Comparison of ENCODE assay signal across 8 cellular contexts in the genomic region with DNA sequence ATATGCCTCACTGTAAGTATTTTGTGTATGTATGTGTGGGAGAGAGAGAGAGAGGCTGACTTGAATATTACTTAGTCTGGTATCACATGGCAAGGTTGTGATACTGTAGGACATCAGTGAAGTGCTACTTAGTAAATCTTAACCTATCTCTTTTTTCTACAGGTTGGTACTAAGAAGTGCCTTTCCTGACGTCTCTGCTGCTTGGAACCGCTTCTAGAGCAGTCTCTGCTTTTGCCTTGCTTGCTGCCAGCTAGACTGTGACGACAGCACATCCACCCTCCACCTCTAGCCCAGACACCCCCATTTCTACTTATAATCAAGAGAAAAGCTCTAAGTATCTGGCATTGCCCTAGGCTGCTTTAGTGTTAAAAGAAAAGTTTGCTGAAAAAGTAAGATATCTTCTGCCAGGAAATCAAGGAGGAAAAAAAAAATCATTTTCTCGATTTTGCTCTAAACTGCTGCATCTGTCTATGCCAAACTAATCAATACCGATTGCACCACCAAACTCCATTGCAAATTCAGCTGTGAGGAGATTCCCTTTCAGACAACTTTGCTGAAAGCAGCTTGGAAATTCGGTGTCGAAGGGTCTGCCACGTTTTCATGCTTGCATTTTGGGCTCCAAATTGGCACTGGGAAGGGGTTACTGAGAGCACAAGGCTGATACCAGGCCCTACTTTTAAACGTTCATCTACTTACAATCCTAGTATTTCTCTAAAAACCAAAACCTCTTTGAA. TPM values are rescaled to one million over a fixed set of nuclear protein-coding genes. Genes with fewer than 3 reads are reported as not detected.
DNase-seq lines count a peak whose midpoint lies in the region; ATAC-seq and TF ChIP-seq lines count a peak whose summit lies in the region.

No MANE protein-coding gene starts in this region.

- peaks cover 88% of the 10 kb centered on the region for H3K4me1 Mint-ChIP-seq in activated naive CD8-positive, alpha-beta T cell (ENCODE audit: low read depth)

- no peaks in the 10 kb centered on the region for H3K9me3 Mint-ChIP-seq in activated naive CD8-positive, alpha-beta T cell (ENCODE audit: low read depth)

- no peaks in the 10 kb centered on the region for H3K36me3 ChIP-seq in thyroid gland

- intact Hi-C loops in thyroid gland (cut with DNase I) = no loop called here

- H3K4me1 ChIP-seq in thyroid gland = peaks cover 40 to 59% of the 10 kb centered on the region in 2 donors

- peak overlapping the region; percentile 40 to 91 (median 78) for H3K27ac ChIP-seq in thyroid gland

- peak overlapping the region; percentile 78 for H3K4me3 Mint-ChIP-seq in activated naive CD8-positive, alpha-beta T cell

- H3K27ac Mint-ChIP-seq in activated naive CD8-positive, alpha-beta T cell = peak overlapping the region; percentile 96

- no peaks in the 10 kb centered on the region for H3K9me3 ChIP-seq in iPS-18c (ENCODE audit: control insufficient read depth, insufficient read depth, low read length)
- no peaks in the 10 kb centered on the region for H3K9me3 ChIP-seq in thyroid gland

- H3K4me3 ChIP-seq in iPS-18c (ENCODE audit: insufficient read depth, low read depth, low read length) = peak overlapping the region; percentile 9; the same call in 1 of the 2 replicates
- peak overlapping the region in 1 of 3 donors; percentile 33 for H3K4me3 ChIP-seq in thyroid gland (replicated peaks in 1 of 3)

- H3K27me3 Mint-ChIP-seq in activated naive CD8-positive, alpha-beta T cell = no peaks in the 10 kb centered on the region

- H3K27me3 ChIP-seq in thyroid gland = no peaks in the 10 kb centered on the region

- no peak for TF ChIP-seq POLR2A in thyroid gland (IDR thresholded peaks at IDR 0.05)

- TF ChIP-seq CTCF in thyroid gland (IDR thresholded peaks at IDR 0.05) = no peak

- ATAC-seq in HG02623 (IDR thresholded peaks at IDR 0.05; ENCODE audit: unreplicated experiment) (peak; percentile 6), HG02970 (IDR thresholded peaks at IDR 0.05; ENCODE audit: low FRiP score, unreplicated experiment) (no peak)

- DNase-seq in Ammon's horn (ENCODE audit: low spot score) (peak; percentile 53), thyroid gland (peak; percentile 46 to 50), NCI-H2029 treated with DMSO at 0.1 percent for 48 hours (lab: John Stamatoyannopoulos, UW) (no peak), SW 1271 (lab: John Stamatoyannopoulos, UW) (no peak)

- WGBS in thyroid gland, 2 donors = 39 to 43% methylated on average over 9 of the region's 9 CpGs

- H3K36me3 Mint-ChIP-seq in activated naive CD8-positive, alpha-beta T cell = peaks cover 11% of the 10 kb centered on the region

RNA-seq across cellular contexts. Expression of gene MBNL1, which starts 30.7 kb away (rescaled TPM):
- 100 to 1,000 TPM; 190 to 279 (median 216) TPM for total RNA-seq in thyroid gland

Comparison
In these comparisons a context has a peak if more than half of its experiments do, and no peak if none do; other contexts are left out.
1. DNase-seq: peak in Ammon's horn (single experiment) and thyroid gland (2 of 2); none in NCI-H2029 treated with DMSO at 0.1 percent for 48 hours (single experiment) and SW 1271 (0 of 2).